Comparison of ENCODE assay signal across 8 cellular contexts in the genomic region with DNA sequence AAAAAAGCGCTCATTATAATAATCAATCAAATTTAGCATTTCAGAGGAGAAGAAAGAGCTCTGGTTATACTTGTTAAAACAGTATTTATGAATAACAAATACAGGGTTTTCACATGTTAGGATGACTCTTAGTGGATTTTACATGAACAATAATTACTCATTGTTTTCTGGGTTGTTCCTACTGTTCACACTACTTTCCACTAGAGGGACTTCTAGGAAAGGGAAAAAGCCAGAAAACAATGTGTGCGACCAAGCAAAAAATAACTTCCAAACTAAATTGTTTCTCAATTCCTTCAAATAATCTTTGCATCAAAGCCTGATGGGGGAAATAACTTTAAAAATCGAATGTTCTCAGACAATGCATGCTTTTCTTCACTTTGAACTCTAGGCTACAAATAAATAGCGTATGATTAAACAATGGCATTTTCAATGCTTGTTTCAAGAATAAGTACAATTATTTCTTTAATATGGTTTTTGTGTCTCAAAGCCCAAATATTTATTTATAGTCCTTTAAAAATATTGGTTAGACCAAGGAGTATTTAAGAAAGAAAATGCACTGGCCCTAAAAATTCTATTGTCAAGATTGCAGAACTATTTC.
A peak's percentile ranks its signal among the peaks of the same experiment; 100 is the strongest.
DNase-seq lines count a peak whose midpoint lies in the region; ATAC-seq and TF ChIP-seq lines count a peak whose summit lies in the region.
"Had no signal": no experiment of that assay in that cellular context is flagged by ENCODE, and none has a peak within 500 bp of the region (broad histone marks: within the 10 kb centered on the region; RNA-seq: fewer than 3 reads in every experiment).

No MANE protein-coding gene starts in this region.

- intact Hi-C loops in upper lobe of right lung (cut with DNase I), result no loop called here

- DNase-seq in GM12864 (ENCODE audit: low read depth) (no peak), HT1080 (ENCODE audit: low read depth) (peak; percentile 70), WERI-Rb-1 (no peak), inferior parietal cortex (ENCODE audit: extremely low spot score) (peak; percentile 67), upper lobe of right lung (no peak), NCI-H345 (lab: John Stamatoyannopoulos, UW) (no peak)

- ATAC-seq in upper lobe of right lung (no peak), HG03457 (IDR thresholded peaks at IDR 0.05; ENCODE audit: unreplicated experiment) (no peak)
- ATAC-seq: naive thymus-derived CD8-positive, alpha-beta T cell had no signal

- H3K36me3 ChIP-seq in WERI-Rb-1, result no peaks in the 10 kb centered on the region
- H3K36me3 ChIP-seq in upper lobe of right lung, result no peaks in the 10 kb centered on the region

- H3K27me3 ChIP-seq in WERI-Rb-1 (ENCODE audit: insufficient read depth, low read depth, severe bottlenecking) (no peaks in the 10 kb centered on the region), upper lobe of right lung (no peaks in the 10 kb centered on the region)

- peak; percentile 55 for TF ChIP-seq CTCF in GM12864 (IDR thresholded peaks at IDR 0.05; ENCODE audit: low read depth, low read length, missing control alignments)
- peak; percentile 57 for TF ChIP-seq CTCF in WERI-Rb-1 (IDR thresholded peaks at IDR 0.05; ENCODE audit: low read depth, low read length)
- peak; percentile 54 for TF ChIP-seq CTCF in upper lobe of right lung (IDR thresholded peaks at IDR 0.05)

- H3K27ac ChIP-seq in WERI-Rb-1, result no peak overlapping the region
- no peak overlapping the region for H3K27ac ChIP-seq in upper lobe of right lung

- H3K4me1 ChIP-seq in upper lobe of right lung, result peaks cover 4% of the 10 kb centered on the region

- H3K4me3 ChIP-seq in GM12864 (ENCODE audit: low read depth, low read length) (no peak overlapping the region), WERI-Rb-1 (ENCODE audit: low read depth, low read length) (no peak overlapping the region), upper lobe of right lung (no peak overlapping the region)

- no peaks in the 10 kb centered on the region for H3K9me3 ChIP-seq in WERI-Rb-1 (ENCODE audit: severe bottlenecking)
- H3K9me3 ChIP-seq in upper lobe of right lung, result no peaks in the 10 kb centered on the region

Comparison
In these comparisons a context has a peak if more than half of its experiments do, and no peak if none do; other contexts are left out.
1. DNase-seq: peak in HT1080 (single experiment) and inferior parietal cortex (single experiment); none in GM12864 (single experiment), WERI-Rb-1 (single experiment), upper lobe of right lung (single experiment) and NCI-H345 (single experiment).
2. Peak in every context shown above with its lines, with median percentiles within 50 percentile points of each other: CTCF ChIP-seq.